Comparison of ENCODE assay signal across 8 cellular contexts in the genomic region with DNA sequence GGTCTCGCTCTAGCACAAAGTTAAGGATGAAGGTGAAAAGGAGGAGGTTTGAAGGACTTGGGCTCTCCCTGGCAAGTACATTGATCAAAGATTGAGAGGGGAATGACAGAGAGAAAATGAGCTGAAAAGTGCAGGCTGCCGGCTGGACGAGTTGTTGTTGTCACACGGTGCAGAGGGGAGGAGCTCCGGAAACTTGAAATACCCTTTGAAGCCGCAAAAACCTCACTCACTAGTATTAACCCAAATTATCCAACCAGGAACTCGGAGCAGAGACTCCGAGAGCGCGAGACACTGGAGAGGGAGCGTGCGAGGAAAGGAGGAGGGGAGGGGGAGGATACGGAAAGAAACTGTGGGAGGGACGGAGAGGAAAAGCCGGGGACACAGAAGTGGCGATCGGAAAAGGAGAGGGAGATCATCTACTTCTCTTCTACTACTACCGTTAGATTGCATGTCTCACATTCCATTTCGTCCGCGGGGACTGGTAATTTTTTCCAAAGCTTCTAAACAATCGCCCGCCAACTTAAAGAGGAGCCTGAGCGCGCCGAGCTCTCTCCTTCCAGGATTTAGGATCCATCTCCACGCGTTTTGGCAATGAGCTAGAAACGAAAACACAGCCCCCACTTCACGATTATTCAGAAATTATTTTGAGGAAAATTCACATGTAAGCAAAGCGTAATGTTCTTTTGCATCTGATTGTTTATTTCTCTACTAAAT.
DNase-seq lines count a peak whose midpoint lies in the region; ATAC-seq and TF ChIP-seq lines count a peak whose summit lies in the region.

A gene (minus strand): TSS at position 104 of the 714 bp plus-strand sequence.

- ATAC-seq in GM18907 (IDR thresholded peaks at IDR 0.05; ENCODE audit: unreplicated experiment), result peak; percentile 76
- no peak for ATAC-seq in stimulated activated effector memory CD8-positive, alpha-beta T cell treated with anti-CD3 and anti-CD28 coated beads, Interleukin-12 subunit alpha, Interleukin-12 subunit beta, amount 100 ng/mL, for 72 hours
- no peak for ATAC-seq in HG03469 (IDR thresholded peaks at IDR 0.05; ENCODE audit: unreplicated experiment)

- intact Hi-C loops in dendritic cell treated with granulocyte-macrophage colony-stimulating factor and Interleukin-4, amounts not matched to agents 40 ng/mL and 50 ng/mL, for 4 days (cut with micrococcal nuclease), result no loop called here

- H3K27ac Mint-ChIP-seq in dendritic cell treated with granulocyte-macrophage colony-stimulating factor and Interleukin-4, amounts not matched to agents 40 ng/mL and 50 ng/mL, for 4 days, result peak within 1 kb of the TSS; percentile 58
- H3K27ac Mint-ChIP-seq in stimulated activated effector memory CD8-positive, alpha-beta T cell treated with anti-CD3 and anti-CD28 coated beads, Interleukin-12 subunit alpha, Interleukin-12 subunit beta, amount 100 ng/mL, for 72 hours, result no peak within 1 kb of the TSS

- peaks cover 33% of the 10 kb centered on the region for H3K36me3 Mint-ChIP-seq in dendritic cell treated with granulocyte-macrophage colony-stimulating factor and Interleukin-4, amounts not matched to agents 40 ng/mL and 50 ng/mL, for 4 days (ENCODE audit: low read depth)
- no peaks in the 10 kb centered on the region for H3K36me3 Mint-ChIP-seq in stimulated activated effector memory CD8-positive, alpha-beta T cell treated with anti-CD3 and anti-CD28 coated beads, Interleukin-12 subunit alpha, Interleukin-12 subunit beta, amount 100 ng/mL, for 72 hours

- TF ChIP-seq EP300 in Ishikawa (IDR thresholded peaks at IDR 0.05; ENCODE audit: borderline replicate concordance), result no peak

- peak; percentile 43 for DNase-seq in Ammon's horn (ENCODE audit: low spot score)
- DNase-seq in SHP77 (lab: John Stamatoyannopoulos, UW), result peak; percentile 79 to 83
- peak; percentile 98 for DNase-seq in left kidney (ENCODE audit: low read depth, low spot score)
- DNase-seq in stimulated activated effector memory CD8-positive, alpha-beta T cell treated with anti-CD3 and anti-CD28 coated beads, Interleukin-12 subunit alpha, Interleukin-12 subunit beta, amount 100 ng/mL, for 72 hours (ENCODE audit: low spot score in 2 of 2), result no peak

- H3K27me3 Mint-ChIP-seq in dendritic cell treated with granulocyte-macrophage colony-stimulating factor and Interleukin-4, amounts not matched to agents 40 ng/mL and 50 ng/mL, for 4 days, result peaks cover 42% of the 10 kb centered on the region

- H3K4me1 Mint-ChIP-seq in dendritic cell treated with granulocyte-macrophage colony-stimulating factor and Interleukin-4, amounts not matched to agents 40 ng/mL and 50 ng/mL, for 4 days (ENCODE audit: low read depth), result peaks cover 35% of the 10 kb centered on the region
- H3K4me1 Mint-ChIP-seq in stimulated activated effector memory CD8-positive, alpha-beta T cell treated with anti-CD3 and anti-CD28 coated beads, Interleukin-12 subunit alpha, Interleukin-12 subunit beta, amount 100 ng/mL, for 72 hours, result peaks cover 10% of the 10 kb centered on the region

- peak within 1 kb of the TSS; percentile 95 for H3K4me3 Mint-ChIP-seq in dendritic cell treated with granulocyte-macrophage colony-stimulating factor and Interleukin-4, amounts not matched to agents 40 ng/mL and 50 ng/mL, for 4 days
- peak within 1 kb of the TSS; percentile 29 for H3K4me3 Mint-ChIP-seq in stimulated activated effector memory CD8-positive, alpha-beta T cell treated with anti-CD3 and anti-CD28 coated beads, Interleukin-12 subunit alpha, Interleukin-12 subunit beta, amount 100 ng/mL, for 72 hours

- no peak for TF ChIP-seq RAD21 in Ishikawa (IDR thresholded peaks at IDR 0.05; ENCODE audit: low read depth)

- H3K9me3 Mint-ChIP-seq in dendritic cell treated with granulocyte-macrophage colony-stimulating factor and Interleukin-4, amounts not matched to agents 40 ng/mL and 50 ng/mL, for 4 days, result no peaks in the 10 kb centered on the region
- H3K9me3 Mint-ChIP-seq in stimulated activated effector memory CD8-positive, alpha-beta T cell treated with anti-CD3 and anti-CD28 coated beads, Interleukin-12 subunit alpha, Interleukin-12 subunit beta, amount 100 ng/mL, for 72 hours, result no peaks in the 10 kb centered on the region

TF ChIP-seq in Ishikawa, 13 proteins besides CTCF, POLR2A, EP300 and RAD21:
- TF ChIP-seq, protein P1, sequence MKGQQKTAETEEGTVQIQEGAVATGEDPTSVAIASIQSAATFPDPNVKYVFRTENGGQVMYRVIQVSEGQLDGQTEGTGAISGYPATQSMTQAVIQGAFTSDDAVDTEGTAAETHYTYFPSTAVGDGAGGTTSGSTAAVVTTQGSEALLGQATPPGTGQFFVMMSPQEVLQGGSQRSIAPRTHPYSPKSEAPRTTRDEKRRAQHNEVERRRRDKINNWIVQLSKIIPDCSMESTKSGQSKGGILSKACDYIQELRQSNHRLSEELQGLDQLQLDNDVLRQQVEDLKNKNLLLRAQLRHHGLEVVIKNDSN (IDR thresholded peaks at IDR 0.05), result peak; percentile 54; the same call in 1 of the 2 replicates
- TF ChIP-seq, protein P2, sequence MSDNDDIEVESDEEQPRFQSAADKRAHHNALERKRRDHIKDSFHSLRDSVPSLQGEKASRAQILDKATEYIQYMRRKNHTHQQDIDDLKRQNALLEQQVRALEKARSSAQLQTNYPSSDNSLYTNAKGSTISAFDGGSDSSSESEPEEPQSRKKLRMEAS (IDR thresholded peaks at IDR 0.05), result peak; percentile 59
- no peak for TF ChIP-seq TEAD4 (IDR thresholded peaks at IDR 0.05)
TF ChIP-seq in Ishikawa: peak in this region for 2.

Comparison
In these comparisons a context has a peak if more than half of its experiments do, and no peak if none do; other contexts are left out.
1. DNase-seq: peak in Ammon's horn (single experiment), SHP77 (2 of 2) and left kidney (single experiment); none in stimulated activated effector memory CD8-positive, alpha-beta T cell treated with anti-CD3 and anti-CD28 coated beads, Interleukin-12 subunit alpha, Interleukin-12 subunit beta, amount 100 ng/mL, for 72 hours (0 of 2).